Comparison of ENCODE assay signal across 2 cellular contexts in genomic region chr2:127688405-127688804, GRCh38.
TF ChIP-seq lines count a peak whose summit lies in the region.

No MANE protein-coding gene starts in this region.

TF ChIP-seq in HepG2, 621 proteins besides CTCF, POLR2A, EP300 and RAD21:
- TF ChIP-seq, protein P1, sequence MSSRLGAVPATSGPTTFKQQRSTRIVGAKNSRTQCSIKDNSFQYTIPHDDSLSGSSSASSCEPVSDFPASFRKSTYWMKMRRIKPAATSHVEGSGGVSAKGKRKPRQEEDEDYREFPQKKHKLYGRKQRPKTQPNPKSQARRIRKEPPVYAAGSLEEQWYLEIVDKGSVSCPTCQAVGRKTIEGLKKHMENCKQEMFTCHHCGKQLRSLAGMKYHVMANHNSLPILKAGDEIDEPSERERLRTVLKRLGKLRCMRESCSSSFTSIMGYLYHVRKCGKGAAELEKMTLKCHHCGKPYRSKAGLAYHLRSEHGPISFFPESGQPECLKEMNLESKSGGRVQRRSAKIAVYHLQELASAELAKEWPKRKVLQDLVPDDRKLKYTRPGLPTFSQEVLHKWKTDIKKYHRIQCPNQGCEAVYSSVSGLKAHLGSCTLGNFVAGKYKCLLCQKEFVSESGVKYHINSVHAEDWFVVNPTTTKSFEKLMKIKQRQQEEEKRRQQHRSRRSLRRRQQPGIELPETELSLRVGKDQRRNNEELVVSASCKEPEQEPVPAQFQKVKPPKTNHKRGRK (CRISPR knock-in tag; IDR thresholded peaks at IDR 0.05), result no peak
- peak; percentile 78; the same call in 1 of the 2 replicates for TF ChIP-seq ZFP1 (CRISPR knock-in tag; IDR thresholded peaks at IDR 0.05)

TF ChIP-seq in K562, 482 proteins besides CTCF, POLR2A, EP300 and RAD21:
- peak; percentile 75 for TF ChIP-seq ZFP1 (CRISPR knock-in tag; IDR thresholded peaks at IDR 0.05)
- TF ChIP-seq REST (CRISPR knock-in tag; IDR thresholded peaks at IDR 0.05; ENCODE audit: low read depth), result no peak
